In the genomic region with DNA sequence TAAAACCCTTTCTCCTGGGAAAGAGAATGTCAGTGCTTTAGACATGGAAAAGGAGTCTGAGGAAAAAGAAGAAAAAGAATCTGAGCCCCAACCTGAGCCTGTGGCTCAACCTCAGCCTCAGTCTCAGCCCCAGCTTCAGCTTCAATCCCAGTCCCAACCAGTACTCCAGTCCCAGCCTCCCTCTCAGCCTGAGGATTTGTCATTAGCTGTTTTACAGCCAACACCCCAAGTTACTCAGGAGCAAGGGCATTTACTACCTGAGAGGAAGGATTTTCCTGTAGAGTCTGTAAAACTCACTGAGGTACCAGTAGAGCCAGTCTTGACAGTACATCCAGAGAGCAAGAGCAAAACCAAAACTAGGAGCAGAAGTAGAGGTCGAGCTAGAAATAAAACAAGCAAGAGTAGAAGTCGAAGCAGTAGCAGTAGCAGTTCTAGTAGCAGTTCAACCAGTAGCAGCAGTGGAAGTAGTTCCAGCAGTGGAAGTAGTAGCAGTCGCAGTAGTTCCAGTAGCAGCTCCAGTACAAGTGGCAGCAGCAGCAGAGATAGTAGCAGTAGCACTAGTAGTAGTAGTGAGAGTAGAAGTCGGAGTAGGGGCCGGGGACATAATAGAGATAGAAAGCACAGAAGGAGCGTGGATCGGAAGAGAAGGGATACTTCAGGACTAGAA, we compare ENCODE assay signal across 2 cellular contexts.
TF ChIP-seq lines count a peak whose summit lies in the region.

No MANE protein-coding gene starts in this region.

TF ChIP-seq in HEK293, 187 proteins besides CTCF, POLR2A, EP300 and RAD21:
- TF ChIP-seq ZNF114 (tag by site-specific recombination; IDR thresholded peaks at IDR 0.05) (no peak), OSR2 (tag by site-specific recombination; IDR thresholded peaks at IDR 0.05) (peak; percentile 100), ZNF621 (tag by site-specific recombination; IDR thresholded peaks at IDR 0.05) (no peak), ZNF10 (tag by site-specific recombination; IDR thresholded peaks at IDR 0.05) (peak; percentile 88), ZNF132 (tag by site-specific recombination; IDR thresholded peaks at IDR 0.05; ENCODE audit: borderline replicate concordance) (no peak), ZEB2 (tag by site-specific recombination; IDR thresholded peaks at IDR 0.05) (no peak), HOXA7 (CRISPR knock-in tag; IDR thresholded peaks at IDR 0.05; ENCODE audit: borderline replicate concordance) (no peak), KLF8 (tag by site-specific recombination; IDR thresholded peaks at IDR 0.05) (no peak)

TF ChIP-seq in GM12878, 131 proteins besides CTCF, POLR2A, EP300 and RAD21:
- TF ChIP-seq FOXM1 (IDR thresholded peaks at IDR 0.05; ENCODE audit: low read depth, low read length) (no peak), POLR2AphosphoS5 (IDR thresholded peaks at IDR 0.05; ENCODE audit: low read length) (peak; percentile 89), E4F1 (IDR thresholded peaks at IDR 0.05; ENCODE audit: borderline replicate concordance, partially characterized antibody) (peak; percentile 19), GABPA (IDR thresholded peaks at IDR 0.05; ENCODE audit: low read depth) (no peak), PML (IDR thresholded peaks at IDR 0.05; ENCODE audit: low read length) (0 out of 2 replicates have a peak, but pooled peaks have one; percentile 13)
